Comparison of ENCODE assay signal across 3 cellular contexts in genomic region chr7:1196950-1197349, GRCh38.
TF ChIP-seq lines count a peak whose summit lies in the region.

No MANE protein-coding gene starts in this region.

TF ChIP-seq in HepG2, 621 proteins besides CTCF, POLR2A, EP300 and RAD21:
- no peak for TF ChIP-seq PAF1 (CRISPR knock-in tag; IDR thresholded peaks at IDR 0.05)
- TF ChIP-seq ZNF121 (CRISPR knock-in tag; IDR thresholded peaks at IDR 0.05): peak; percentile 69

TF ChIP-seq in IMR-90, 13 proteins besides CTCF, POLR2A, EP300 and RAD21:
- no peak for TF ChIP-seq RCOR1 (IDR thresholded peaks at IDR 0.05; ENCODE audit: insufficient replicate concordance, low read length)
- no peak for TF ChIP-seq BHLHE40 (IDR thresholded peaks at IDR 0.05; ENCODE audit: low read depth, low read length)
- no peak for TF ChIP-seq MAZ (IDR thresholded peaks at IDR 0.05; ENCODE audit: borderline replicate concordance, low read depth, low read length)
- TF ChIP-seq RFX5 (IDR thresholded peaks at IDR 0.05; ENCODE audit: low read depth, low read length): no peak
TF ChIP-seq in IMR-90: peak in this region for 0.

TF ChIP-seq in K562, 482 proteins besides CTCF, POLR2A, EP300 and RAD21:
- TF ChIP-seq ZNF121 (CRISPR knock-in tag; conservative IDR thresholded peaks at IDR 0.05): peak; percentile 89
- no peak for TF ChIP-seq NFE2 (IDR thresholded peaks at IDR 0.05; ENCODE audit: low read depth)
- TF ChIP-seq RFX5 (IDR thresholded peaks at IDR 0.05; ENCODE audit: low read depth, low read length): no peak
- no peak for TF ChIP-seq SMC3 (conservative IDR thresholded peaks at IDR 0.05; ENCODE audit: insufficient read depth, low read depth, low read length)
